ENCODE assay signal across 30 cellular contexts in the genomic region with DNA sequence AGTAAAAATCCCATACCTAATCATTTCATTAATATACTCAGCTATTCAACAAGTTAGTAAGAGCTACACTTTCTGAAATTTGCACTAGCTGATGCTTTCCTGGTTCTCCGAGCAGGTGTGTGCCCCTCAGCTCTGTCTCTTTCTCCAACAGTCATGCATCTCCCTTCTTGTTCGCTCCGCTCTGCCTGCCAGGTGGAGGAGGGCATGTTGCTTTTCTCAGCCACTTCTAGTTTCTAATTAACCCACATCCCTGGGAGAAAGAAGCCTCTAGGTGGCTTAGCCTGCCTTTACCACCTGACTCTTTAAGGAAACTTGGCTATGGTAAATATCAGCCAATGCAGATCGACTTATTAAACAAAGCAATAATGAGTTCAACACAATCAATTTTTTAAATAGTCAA. TPM values are rescaled to one million over a fixed set of nuclear protein-coding genes. Genes with fewer than 3 reads are reported as not detected.
"Had no signal": no experiment of that assay in that cellular context is flagged by ENCODE, and none has a peak within 500 bp of the region (broad histone marks: within the 10 kb centered on the region; RNA-seq: fewer than 3 reads in every experiment).

No MANE protein-coding gene starts in this region.

- H3K4me3 ChIP-seq: MG63, SJCRH30 had no signal

- H3K4me3 Mint-ChIP-seq: activated CD8-positive, alpha-beta T cell treated with anti-CD3 and anti-CD28 coated beads for 36 hours; activated T-cell treated with anti-CD3 and anti-CD28 coated beads, Interleukin-2, amount 50 U/mL, for 72 hours had no signal

- H3K9me3 ChIP-seq: MG63, SJCRH30, SK-N-SH had no signal

- H3K4me1 ChIP-seq: SJCRH30 had no signal

- H3K27ac Mint-ChIP-seq: activated CD8-positive, alpha-beta T cell treated with anti-CD3 and anti-CD28 coated beads for 36 hours; activated T-cell treated with anti-CD3 and anti-CD28 coated beads, Interleukin-2, amount 50 U/mL, for 72 hours; activated T-helper 2 cell treated with anti-CD3 and anti-CD28 coated beads, Interferon-gamma antibody, Interleukin-2, Interleukin-4, amounts not matched to agents 10 μg/mL and 5 μg/mL and 100 μg/mL, durations not matched to agents 14 hours and 24 hours and 36 hours had no signal

- H3K27ac ChIP-seq: KMS-11, RWPE1, SJCRH30, WERI-Rb-1 had no signal

- H3K36me3 ChIP-seq: MG63, SJCRH30 had no signal

- H3K27me3 ChIP-seq: MG63, SJCRH30 had no signal

- DNase-seq: activated CD4-positive, alpha-beta T cell treated with anti-CD3 and anti-CD28 coated beads for 4 hours; activated CD8-positive, alpha-beta memory T cell treated with anti-CD3 and anti-CD28 coated beads, Interleukin-2, amount 50 U/mL, for 4 hours; activated CD8-positive, alpha-beta T cell treated with anti-CD3 and anti-CD28 coated beads for 36 hours; activated gamma-delta T cell treated with Interleukin-2 at 50 U/mL for 16 hours; activated naive CD4-positive, alpha-beta T cell treated with anti-CD3 and anti-CD28 coated beads, Interleukin-2, amount 50 U/mL, for 16 hours; activated T-cell treated with anti-CD3 and anti-CD28 coated beads, Interleukin-2, amount 50 U/mL, for 72 hours; aorta; central memory CD4-positive, alpha-beta T cell; MG63; MV-4-11; NCI-H1092 treated with DMSO at 0.1 percent for 48 hours; NCI-H1436; NCI-H1694 treated with DMSO at 0.1 percent for 48 hours; NCI-H2029 treated with DMSO at 0.1 percent for 48 hours; NCI-H345; NCI-H510A; NCI-H69; NK-92 treated with Interleukin-12 subunit alpha and Interleukin-12 subunit beta, amount 100 ng/mL, for 24 hours; OCI-M1; Right ventricle myocardium superior; SJCRH30; SK-N-SH; T-helper 1 cell; WERI-Rb-1 had no signal

- ATAC-seq: activated CD4-positive, CD25-positive, alpha-beta regulatory T cell treated with anti-CD3 and anti-CD28 coated beads, Interleukin-2, amount 50 U/mL, for 24 hours; activated CD8-positive, alpha-beta T cell treated with anti-CD3 and anti-CD28 coated beads for 36 hours; activated T-cell treated with anti-CD3 and anti-CD28 coated beads, Interleukin-2, amount 50 U/mL, for 72 hours; Panc1 had no signal

- H3K9me3 Mint-ChIP-seq: activated CD8-positive, alpha-beta T cell treated with anti-CD3 and anti-CD28 coated beads for 36 hours; activated T-cell treated with anti-CD3 and anti-CD28 coated beads, Interleukin-2, amount 50 U/mL, for 72 hours; activated T-helper 2 cell treated with anti-CD3 and anti-CD28 coated beads, Interferon-gamma antibody, Interleukin-2, Interleukin-4, amounts not matched to agents 10 μg/mL and 5 μg/mL and 100 μg/mL, durations not matched to agents 14 hours and 24 hours and 36 hours had no signal

RNA-seq across cellular contexts. Expression of a gene that starts 34.2 kb away (rescaled TPM):
- total RNA-seq: activated CD8-positive, alpha-beta T cell treated with anti-CD3 and anti-CD28 coated beads for 36 hours; activated T-helper 2 cell treated with anti-CD3 and anti-CD28 coated beads, Interferon-gamma antibody, Interleukin-2, Interleukin-4, amounts not matched to agents 10 μg/mL and 5 μg/mL and 100 μg/mL, durations not matched to agents 14 hours and 24 hours and 36 hours; aorta; bronchial epithelial cell; Right ventricle myocardium superior; SJCRH30 had no signal
